8 cellular contexts compared by ENCODE assay signal in the genomic region with DNA sequence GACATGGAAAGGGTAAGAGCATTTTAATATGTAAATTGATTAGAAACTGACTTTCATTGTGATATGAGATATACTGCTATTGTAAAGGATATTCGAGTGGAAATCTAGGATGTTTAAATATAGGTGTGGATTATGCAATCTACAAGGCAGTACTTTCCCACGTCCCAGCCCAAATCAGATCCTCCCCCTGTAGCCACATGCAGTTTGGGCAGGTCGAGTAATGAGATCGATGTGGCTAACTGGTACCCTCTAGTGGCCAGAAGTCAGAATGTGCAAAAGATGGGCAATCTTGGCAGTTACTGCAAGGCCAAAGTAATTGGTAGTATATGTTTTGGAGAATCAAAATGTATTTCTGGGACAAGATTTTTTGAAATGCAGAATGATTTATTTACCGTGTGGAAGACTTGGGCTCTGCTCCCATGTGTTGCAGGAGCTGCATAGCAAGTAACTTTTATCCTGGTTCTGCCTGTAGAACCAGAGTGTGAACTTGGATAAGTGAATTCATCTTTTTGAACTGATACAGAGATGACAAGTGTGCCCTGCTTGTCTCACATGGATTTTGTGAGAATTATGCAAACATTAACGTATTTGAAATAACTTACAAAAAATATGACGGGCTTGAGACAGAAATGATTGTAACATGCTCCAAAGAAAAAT.
DNase-seq lines count a peak whose midpoint lies in the region; ATAC-seq and TF ChIP-seq lines count a peak whose summit lies in the region.

No MANE protein-coding gene starts in this region.

- no peaks in the 10 kb centered on the region for H3F3A ChIP-seq in SU-DHL-6 (ENCODE audit: insufficient read depth)

- no peaks in the 10 kb centered on the region for H3K9me3 ChIP-seq in SU-DHL-6 (ENCODE audit: insufficient read depth, low read length)
- H3K9me3 ChIP-seq in effector memory CD4-positive, alpha-beta T cell (ENCODE audit: control insufficient read depth, low read length) = no peaks in the 10 kb centered on the region

- H3K4me2 ChIP-seq in SU-DHL-6 (ENCODE audit: low read depth, low read length, poor library complexity, severe bottlenecking) = no peak overlapping the region

- DNase-seq in Caki2 (ENCODE audit: low read depth) (peak; percentile 36), LNCaP clone FGC (ENCODE audit: low read depth) (peak; percentile 44), cardiac fibroblast (ENCODE audit: low read depth in 2 of 2) (peak; percentile 80 to 81), islet precursor cell (peak; percentile 82)
- peak in 3 of 4 experiments; percentile 3 to 14 (median 12) for DNase-seq in stimulated activated CD4-positive, alpha-beta T cell treated with anti-CD3 and anti-CD28 coated beads, Interleukin-1b, Interleukin-23, amount 100 ng/mL, for 24 hours (ENCODE audit: low read depth in 4 of 4, low spot score in 1 of 4)
- DNase-seq in effector memory CD4-positive, alpha-beta T cell = no peak

- no peak overlapping the region for H3K27ac ChIP-seq in SU-DHL-6 (ENCODE audit: low read depth, low read length)
- no peak overlapping the region for H3K27ac ChIP-seq in effector memory CD4-positive, alpha-beta T cell (ENCODE audit: insufficient read depth, low read length, poor library complexity, severe bottlenecking)

- in situ Hi-C loops in Caki2 (cut with HindIII; ENCODE audit: low pct_unique_long_range_greater_than_20kb, low sequenced_read_pairs) = no loop called here

- H3K4me3 ChIP-seq in LNCaP clone FGC (ENCODE audit: low read depth, low read length) (no peak overlapping the region), SU-DHL-6 (ENCODE audit: insufficient read depth, low read length, poor library complexity, severe bottlenecking) (no peak overlapping the region), cardiac fibroblast (replicated peaks in 1 of 2; ENCODE audit: low read depth in 2 of 2, low read length in 2 of 2) (no peak overlapping the region)
- no peak overlapping the region for H3K4me3 ChIP-seq in effector memory CD4-positive, alpha-beta T cell (ENCODE audit: insufficient read depth, low read depth, low read length, poor library complexity, severe bottlenecking)

- no peaks in the 10 kb centered on the region for H3K4me1 ChIP-seq in effector memory CD4-positive, alpha-beta T cell (ENCODE audit: control insufficient read depth, insufficient read depth, low read length, poor library complexity, severe bottlenecking)

- no peaks in the 10 kb centered on the region for H4K20me1 ChIP-seq in SU-DHL-6 (ENCODE audit: low read depth, low read length)

- H3K9me2 ChIP-seq in SU-DHL-6 (replicated peaks; ENCODE audit: insufficient read depth, low read length) = no peaks in the 10 kb centered on the region

- H3K27me3 ChIP-seq in SU-DHL-6 (ENCODE audit: low read length) = no peaks in the 10 kb centered on the region
- H3K27me3 ChIP-seq in effector memory CD4-positive, alpha-beta T cell (replicated peaks; ENCODE audit: control insufficient read depth, insufficient read depth, low read length, poor library complexity, severe bottlenecking) = no peaks in the 10 kb centered on the region

- no peak overlapping the region for H2AFZ ChIP-seq in SU-DHL-6 (ENCODE audit: low read depth, low read length, severe bottlenecking)

- no peak overlapping the region for H3K9ac ChIP-seq in SU-DHL-6 (ENCODE audit: low read length)

- ATAC-seq in GM19463 (IDR thresholded peaks at IDR 0.05; ENCODE audit: unreplicated experiment) = peak; percentile 83

- H3K36me3 ChIP-seq in SU-DHL-6 (ENCODE audit: low read length) = no peaks in the 10 kb centered on the region
- no peaks in the 10 kb centered on the region for H3K36me3 ChIP-seq in effector memory CD4-positive, alpha-beta T cell (ENCODE audit: control insufficient read depth, insufficient read depth, low read length)

- TF ChIP-seq CTCF in LNCaP clone FGC (IDR thresholded peaks at IDR 0.05; ENCODE audit: control insufficient read depth, extremely low read depth, insufficient read depth) = peak; percentile 93
- TF ChIP-seq CTCF in SU-DHL-6 (IDR thresholded peaks at IDR 0.05; ENCODE audit: insufficient read depth, low read length, poor library complexity, severe bottlenecking) = peak; percentile 70
- peak; percentile 79 for TF ChIP-seq CTCF in cardiac fibroblast (IDR thresholded peaks at IDR 0.05; ENCODE audit: low read depth, low read length)

- H3K79me2 ChIP-seq in SU-DHL-6 (ENCODE audit: insufficient read depth, low read length) = no peaks in the 10 kb centered on the region

Comparison
In these comparisons a context has a peak if more than half of its experiments do, and no peak if none do; other contexts are left out.
1. DNase-seq: peak in Caki2 (single experiment), LNCaP clone FGC (single experiment), cardiac fibroblast (2 of 2), islet precursor cell (single experiment) and stimulated activated CD4-positive, alpha-beta T cell treated with anti-CD3 and anti-CD28 coated beads, Interleukin-1b, Interleukin-23, amount 100 ng/mL, for 24 hours (3 of 4); none in effector memory CD4-positive, alpha-beta T cell (0 of 3).
2. Peak in every context shown above with its lines, with median percentiles within 50 percentile points of each other: CTCF ChIP-seq.